ENCODE assay signal across 29 cellular contexts in the genomic region with DNA sequence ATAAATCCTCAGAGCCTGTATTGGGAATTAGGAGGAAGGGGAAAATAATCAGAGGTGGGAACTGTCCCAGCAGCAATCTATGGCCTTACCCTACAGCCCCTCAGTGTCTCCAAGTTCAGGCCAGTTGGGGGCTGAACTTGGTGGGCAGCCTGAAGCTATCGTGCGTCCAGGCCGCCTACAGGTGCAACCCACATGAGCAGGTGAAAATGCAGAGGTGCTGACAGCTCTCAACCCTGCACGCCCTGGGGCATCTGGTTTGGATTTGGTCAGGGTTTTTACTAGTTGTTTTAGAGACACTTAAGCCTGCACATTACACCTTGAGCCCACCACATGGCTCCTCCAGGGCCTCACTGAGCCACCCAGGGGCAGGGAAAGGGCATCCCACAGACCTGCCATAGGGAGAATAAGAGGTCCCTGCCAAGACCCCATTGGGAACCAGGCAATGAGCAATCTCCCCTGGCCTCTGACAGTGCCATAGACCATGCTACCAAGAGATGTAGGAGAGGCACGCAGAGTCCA.
"Had no signal": no experiment of that assay in that cellular context is flagged by ENCODE, and none has a peak within 500 bp of the region (broad histone marks: within the 10 kb centered on the region; RNA-seq: fewer than 3 reads in every experiment).

No MANE protein-coding gene starts in this region.

- H3K36me3 ChIP-seq: ascending aorta, breast epithelium, cardiac muscle cell, colonic mucosa, gastrocnemius medialis, heart left ventricle, WERI-Rb-1 had no signal

- H3K9me3 ChIP-seq: ascending aorta, breast epithelium, colonic mucosa, gastrocnemius medialis, heart left ventricle had no signal

- DNase-seq: activated B cell treated with CpG ODN at 0.5 μM for 24 hours; activated CD4-positive, alpha-beta T cell treated with anti-CD3 and anti-CD28 coated beads for 48 hours; activated CD4-positive, alpha-beta T cell treated with anti-CD3 and anti-CD28 coated beads, Interleukin-2, amount 50 U/mL, for 1 hour; activated CD4-positive, alpha-beta T cell treated with anti-CD3 and anti-CD28 coated beads, Interleukin-2, amount 50 U/mL, for 48 hours; activated CD8-positive, alpha-beta memory T cell treated with anti-CD3 and anti-CD28 coated beads for 24 hours; activated CD8-positive, alpha-beta T cell treated with anti-CD3 and anti-CD28 coated beads for 36 hours; activated gamma-delta T cell; activated naive CD4-positive, alpha-beta T cell; activated naive CD4-positive, alpha-beta T cell treated with anti-CD3 and anti-CD28 coated beads, Interleukin-2, amount 10 ng/mL, durations not matched to agents 7 days and 5 days; activated naive CD8-positive, alpha-beta T cell treated with anti-CD3 and anti-CD28 coated beads, Interleukin-2, amount 10 ng/mL, durations not matched to agents 7 days and 5 days; activated T-cell treated with anti-CD3 and anti-CD28 coated beads, Interleukin-2, amount 50 U/mL, for 4 hours; central memory CD4-positive, alpha-beta T cell; cerebellar nuclear complex; colonic mucosa; effector memory CD4-positive, alpha-beta T cell; gastrocnemius medialis; glutamatergic neuron; heart left ventricle; T-helper 1 cell; T-helper 17 cell; T1000; WERI-Rb-1 had no signal

- ATAC-seq: activated CD4-positive, CD25-positive, alpha-beta regulatory T cell treated with anti-CD3 and anti-CD28 coated beads, Interleukin-2, amount 50 U/mL, for 24 hours; activated CD8-positive, alpha-beta T cell treated with anti-CD3 and anti-CD28 coated beads for 36 hours; activated naive CD4-positive, alpha-beta T cell treated with anti-CD3 and anti-CD28 coated beads, Interleukin-2, amount 50 U/mL, for 72 hours; activated T-cell treated with anti-CD3 and anti-CD28 coated beads, Interleukin-2, amount 50 U/mL, for 4 hours; activated T-helper 17 cell treated with anti-CD3 and anti-CD28 coated beads, Interleukin-2, amount 50 U/mL, for 72 hours; gastrocnemius medialis; heart left ventricle; T-helper 17 cell had no signal

- H3K4me3 ChIP-seq: ascending aorta, breast epithelium, cardiac muscle cell, colonic mucosa, gastrocnemius medialis, heart left ventricle had no signal

- H3K27me3 ChIP-seq: ascending aorta, breast epithelium, cardiac muscle cell, colonic mucosa, gastrocnemius medialis had no signal

- H3K4me1 ChIP-seq: breast epithelium, gastrocnemius medialis had no signal

- H3K27ac ChIP-seq: ascending aorta, breast epithelium, cardiac muscle cell, colonic mucosa, foreskin keratinocyte, gastrocnemius medialis, heart left ventricle, WERI-Rb-1 had no signal
